ENCODE assay signal across 7 cellular contexts in the genomic region with DNA sequence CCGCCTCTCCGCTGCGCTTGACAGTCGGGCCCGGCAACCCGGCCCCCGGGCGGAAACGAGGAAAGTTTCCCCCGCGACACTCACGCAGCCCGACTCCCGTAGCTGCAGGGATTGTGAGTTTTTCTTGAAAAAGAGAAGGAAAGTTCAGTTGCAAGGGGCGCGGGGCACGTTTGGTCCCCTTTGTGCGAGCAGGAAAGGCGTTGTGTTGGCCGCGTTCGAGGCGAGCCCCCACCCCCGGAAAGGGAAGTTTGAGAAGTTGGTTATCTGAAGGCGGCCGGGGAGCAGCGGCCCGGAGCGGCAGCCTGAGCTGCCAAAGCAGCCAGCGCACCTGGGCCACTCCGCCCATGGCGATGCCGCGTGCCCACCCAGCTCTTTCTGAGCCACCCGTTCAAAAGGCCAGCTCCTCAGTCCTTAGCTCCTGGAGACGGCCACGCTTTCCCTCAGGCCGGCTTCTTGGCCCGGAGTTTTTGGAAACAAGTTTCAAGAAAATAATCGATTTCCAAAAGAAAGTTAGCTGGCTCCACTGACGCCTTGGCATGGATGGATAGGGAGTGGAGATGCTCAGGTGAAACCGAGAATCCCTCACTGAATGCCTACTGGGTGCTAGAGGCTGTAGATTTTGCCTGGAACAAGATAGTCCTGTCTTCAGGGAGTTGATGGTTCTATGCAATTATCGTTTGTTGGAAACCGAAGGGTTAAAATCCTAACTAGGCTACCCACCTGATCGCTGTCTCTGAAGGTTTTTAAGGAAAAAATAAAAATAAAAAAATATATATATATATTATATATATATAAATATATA. TPM values are rescaled to one million over a fixed set of nuclear protein-coding genes. Genes with fewer than 3 reads are reported as not detected.
A peak's percentile ranks its signal among the peaks of the same experiment; 100 is the strongest.
DNase-seq lines count a peak whose midpoint lies in the region; ATAC-seq and TF ChIP-seq lines count a peak whose summit lies in the region.

No MANE protein-coding gene starts in this region.

- H3K9me2 ChIP-seq in PC-9 (ENCODE audit: insufficient read depth) = no peaks in the 10 kb centered on the region

- peak overlapping the region; percentile 82 for H3K4me2 ChIP-seq in PC-9

- H3K27me3 ChIP-seq in PC-9 (ENCODE audit: insufficient read depth, low read depth) = no peaks in the 10 kb centered on the region
- H3K27me3 ChIP-seq in gastroesophageal sphincter = no peaks in the 10 kb centered on the region
- H3K27me3 ChIP-seq in ovary = no peaks in the 10 kb centered on the region

- peak overlapping the region; percentile 80 for H3K4me3 ChIP-seq in PC-9
- peak overlapping the region; percentile 88 to 99 for H3K4me3 ChIP-seq in gastroesophageal sphincter
- peak overlapping the region; percentile 83 for H3K4me3 ChIP-seq in ovary
- H3K4me3 ChIP-seq in urinary bladder (ENCODE audit: low read depth, low read length) = peak overlapping the region; percentile 91

- no peak for TF ChIP-seq CTCF in PC-9 (conservative IDR thresholded peaks at IDR 0.05)
- no peak for TF ChIP-seq CTCF in gastroesophageal sphincter (IDR thresholded peaks at IDR 0.05)
- no peak for TF ChIP-seq CTCF in ovary (IDR thresholded peaks at IDR 0.05)

- H3K4me1 ChIP-seq in PC-9 (replicated peaks; ENCODE audit: insufficient read depth) (peaks cover 32% of the 10 kb centered on the region), gastroesophageal sphincter (peaks cover 11 to 58% (median 11%) of the 10 kb centered on the region in 3 donors), ovary (ENCODE audit: insufficient read depth) (peaks cover 2% of the 10 kb centered on the region), urinary bladder (ENCODE audit: insufficient read depth) (peaks cover 2% of the 10 kb centered on the region)

- peaks cover 46% of the 10 kb centered on the region for H3K79me2 ChIP-seq in PC-9 (ENCODE audit: low read depth)

- intact Hi-C loops in PC-9 (cut with micrococcal nuclease; ENCODE audit: unreplicated experiment) (loop anchor here (2.0 to 5.0 kb wide), 4 partner anchors 52 to 265 kb away; no protein-coding TSS in a partner anchor), ovary (cut with DNase I) (loop anchor here in 2 of 4 donors (10.0 kb wide), 2 partner anchors 78 to 152 kb away; no protein-coding TSS in a partner anchor)

- TF ChIP-seq POLR2A in gastroesophageal sphincter (IDR thresholded peaks at IDR 0.05) (peak; percentile 19 to 23), ovary (IDR thresholded peaks at IDR 0.05) (no peak)

- TSS peak; percentile 37 for BruUV-seq in PC-9 (replicated peaks; lab: Mats Ljungman, UMichigan)

- DNase-seq in PC-9 (peak in 1 of 2 experiments; percentile 46), ovary (peak; percentile 55 to 71 (median 67))
- DNase-seq in activated T-helper 9 cell treated with anti-CD3 and anti-CD28 coated beads, Interleukin-2, amount 50 U/mL, for 16 hours (ENCODE audit: low read depth) = peak; percentile 62

- H3K36me3 ChIP-seq in PC-9 (ENCODE audit: low read depth) = no peaks in the 10 kb centered on the region
- H3K36me3 ChIP-seq in gastroesophageal sphincter = no peaks in the 10 kb centered on the region
- H3K36me3 ChIP-seq in ovary = no peaks in the 10 kb centered on the region
- no peaks in the 10 kb centered on the region for H3K36me3 ChIP-seq in urinary bladder (ENCODE audit: insufficient read depth)

- H2AFZ ChIP-seq in PC-9 = peak overlapping the region; percentile 81

- H3K27ac ChIP-seq in PC-9 (peak overlapping the region; percentile 67), gastroesophageal sphincter (peak overlapping the region; percentile 97 to 100 (median 98)), ovary (peak overlapping the region; percentile 86 to 92), urinary bladder (ENCODE audit: low read depth) (peak overlapping the region; percentile 99)

- CTCF ChIA-PET in PC-9 (lab: Charles Lee) = no interaction called here

- 0 out of 2 replicates have a peak, but pooled peaks cover 7% of the 10 kb centered on the region for H3F3A ChIP-seq in PC-9 (ENCODE audit: insufficient read depth, low read depth)

- POLR2A ChIA-PET in PC-9 (lab: Charles Lee; ENCODE audit: unreplicated experiment) = interaction anchor here (0.6 to 0.7 kb wide), 3 partner anchors 13 to 59 kb away, joined by 3 to 9 read pairs (median 5); no protein-coding TSS in a partner anchor

- H4K20me1 ChIP-seq in PC-9 (ENCODE audit: insufficient read depth) = no peaks in the 10 kb centered on the region

- TF ChIP-seq EP300 in gastroesophageal sphincter (IDR thresholded peaks at IDR 0.05) (no peak), ovary (IDR thresholded peaks at IDR 0.05) (no peak)

- 5 to 26% methylated on average over 3 to 15 of the region's 45 CpGs for WGBS in gastroesophageal sphincter (ENCODE audit: low coverage in 1 of 2), 2 donors
- WGBS in ovary, 3 donors = 5% methylated on average over 45 of the region's 45 CpGs
- 4% methylated on average over 45 of the region's 45 CpGs for WGBS in urinary bladder

- H3K9me3 ChIP-seq in PC-9 (ENCODE audit: insufficient read depth, low read depth) = no peaks in the 10 kb centered on the region
- H3K9me3 ChIP-seq in gastroesophageal sphincter = no peaks in the 10 kb centered on the region
- no peaks in the 10 kb centered on the region for H3K9me3 ChIP-seq in ovary

- ATAC-seq in GM18858 (IDR thresholded peaks at IDR 0.05; ENCODE audit: unreplicated experiment) (peak; percentile 18), HG02938 (IDR thresholded peaks at IDR 0.05; ENCODE audit: unreplicated experiment) (peak; percentile 48), gastroesophageal sphincter (peak; percentile 35)

RNA-seq across cellular contexts. Expression of a gene that starts 0.8 kb away (rescaled TPM):
- total RNA-seq in PC-9 (2021) (26.4 and 33.6 TPM in 2 replicates), gastroesophageal sphincter (100 to 1,000 TPM; 174 to 297 (median 231) TPM), ovary (10 to 100 TPM; 26.8 to 62.8 (median 53.8) TPM), urinary bladder (128 TPM)
- polyA plus RNA-seq in ovary (100 to 1,000 TPM in 1 of 2 donors, 10 to 100 TPM in 1; 39.4 to 158 TPM), urinary bladder (161 TPM)
